In genomic region chr16:84585472-84585871, GRCh38 we compare ENCODE assay signal across 21 cellular contexts. TPM values are rescaled to one million over a fixed set of nuclear protein-coding genes. Genes with fewer than 3 reads are reported as not detected.
DNase-seq lines count a peak whose midpoint lies in the region; ATAC-seq and TF ChIP-seq lines count a peak whose summit lies in the region.
"Had no signal": no experiment of that assay in that cellular context is flagged by ENCODE, and none has a peak within 500 bp of the region (broad histone marks: within the 10 kb centered on the region; RNA-seq: fewer than 3 reads in every experiment).

No MANE protein-coding gene starts in this region.

- no peak overlapping the region for H2BK5ac ChIP-seq in H9 (ENCODE audit: insufficient read length, low read length)

- no peak overlapping the region for H3K18ac ChIP-seq in H9 (ENCODE audit: insufficient read length, low read depth, low read length)

- no peaks in the 10 kb centered on the region for H3K9me3 Mint-ChIP-seq in H9
- H3K9me3 Mint-ChIP-seq in activated T-helper 17 cell treated with anti-CD3 and anti-CD28 coated beads, Interleukin-2, amount 50 U/mL, for 72 hours: no peaks in the 10 kb centered on the region

- H3K79me1 ChIP-seq in H9 (ENCODE audit: insufficient read depth, low read depth, low read length, poor library complexity, severe bottlenecking): no peaks in the 10 kb centered on the region

- no peak for TF ChIP-seq EP300 in neural cell (conservative IDR thresholded peaks at IDR 0.05; ENCODE audit: poor library complexity, severe bottlenecking)

- H3K9me3 ChIP-seq in DOHH2 (ENCODE audit: control insufficient read depth, insufficient read depth, low read length): no peaks in the 10 kb centered on the region
- H3K9me3 ChIP-seq in H9 (ENCODE audit: control insufficient read depth, low read depth, low read length): no peaks in the 10 kb centered on the region
- H3K9me3 ChIP-seq in neural cell (ENCODE audit: low read length): no peaks in the 10 kb centered on the region
- H3K9me3 ChIP-seq: gastrocnemius medialis, tibial nerve had no signal

- no CpG with 5 or more reads among the region's 6 CpGs for WGBS in H9 (ENCODE audit: extremely low coverage, insufficient read length, low lambda C conversion rate)

- no peaks in the 10 kb centered on the region for H3K27me3 Mint-ChIP-seq in H9 (ENCODE audit: low read depth)
- no peaks in the 10 kb centered on the region for H3K27me3 Mint-ChIP-seq in activated T-helper 17 cell treated with anti-CD3 and anti-CD28 coated beads, Interleukin-2, amount 50 U/mL, for 72 hours
- H3K27me3 Mint-ChIP-seq: progenitor cell of endocrine pancreas had no signal

- H2BK120ac ChIP-seq in H9 (ENCODE audit: low read depth, low read length, poor library complexity, severe bottlenecking): no peak overlapping the region

- H4K91ac ChIP-seq in H9 (ENCODE audit: insufficient read length, low read depth, low read length): no peak overlapping the region

- H3K79me2 ChIP-seq in DOHH2 (ENCODE audit: control insufficient read depth, low read length) (peaks cover 57% of the 10 kb centered on the region), H9 (ENCODE audit: insufficient read depth, low read length) (no peaks in the 10 kb centered on the region), neural cell (replicated peaks; ENCODE audit: insufficient read depth, low read length) (peaks cover 7% of the 10 kb centered on the region)

- no peak overlapping the region for H2BK20ac ChIP-seq in H9 (ENCODE audit: low read depth, low read length, poor library complexity, severe bottlenecking)

- H3K9ac ChIP-seq in H9 (ENCODE audit: extremely low read depth, insufficient read length, low read length) (no peak overlapping the region), neural cell (ENCODE audit: low read length) (peak overlapping the region; percentile 38)

- TF ChIP-seq RAD21 in neural cell (conservative IDR thresholded peaks at IDR 0.05): no peak

- no peaks in the 10 kb centered on the region for H3K27me3 ChIP-seq in DOHH2 (ENCODE audit: control insufficient read depth, low read length)
- H3K27me3 ChIP-seq in H9 (ENCODE audit: insufficient read depth, low read length): no peaks in the 10 kb centered on the region
- H3K27me3 ChIP-seq in neural cell (ENCODE audit: insufficient read depth, low read depth, low read length): no peaks in the 10 kb centered on the region
- H3K27me3 ChIP-seq: gastrocnemius medialis, tibial nerve had no signal

- TF ChIP-seq CTCF in DOHH2 (IDR thresholded peaks at IDR 0.05; ENCODE audit: low read depth, low read length, poor library complexity, severe bottlenecking) (no peak), H9 (conservative IDR thresholded peaks at IDR 0.05) (no peak), neural cell (IDR thresholded peaks at IDR 0.05; ENCODE audit: poor library complexity, severe bottlenecking) (no peak)

- H3K4ac ChIP-seq in H9 (ENCODE audit: low read depth, low read length): no peak overlapping the region

- no peak overlapping the region for H2AFZ ChIP-seq in H9 (ENCODE audit: low read length)
- H2AFZ ChIP-seq in neural cell (ENCODE audit: low read depth, low read length): peak overlapping the region; percentile 40

- H3K27ac Mint-ChIP-seq in H9: no peak overlapping the region
- peak overlapping the region; percentile 45 for H3K27ac Mint-ChIP-seq in activated T-helper 17 cell treated with anti-CD3 and anti-CD28 coated beads, Interleukin-2, amount 50 U/mL, for 72 hours
- H3K27ac Mint-ChIP-seq: progenitor cell of endocrine pancreas had no signal

- H2BK15ac ChIP-seq in H9 (ENCODE audit: low read depth, low read length): no peak overlapping the region

- H4K5ac ChIP-seq in H9 (ENCODE audit: insufficient read length, low read depth, low read length): no peak overlapping the region

- H4K20me1 ChIP-seq in DOHH2 (ENCODE audit: control insufficient read depth, insufficient read depth, low read depth, low read length) (peaks cover 9% of the 10 kb centered on the region; the same call in 1 of the 2 replicates), H9 (ENCODE audit: control insufficient read depth, insufficient read depth, insufficient read length) (no peaks in the 10 kb centered on the region), neural cell (ENCODE audit: insufficient read depth) (no peaks in the 10 kb centered on the region)

- H3K27ac ChIP-seq in DOHH2 (ENCODE audit: low read depth, low read length) (no peak overlapping the region), H9 (ENCODE audit: insufficient read length, low read depth, low read length) (no peak overlapping the region), neural cell (ENCODE audit: low read length) (peak overlapping the region; percentile 75)
- H3K27ac ChIP-seq: gastrocnemius medialis, WERI-Rb-1 had no signal

- ATAC-seq in activated T-helper 17 cell treated with anti-CD3 and anti-CD28 coated beads, Interleukin-2, amount 50 U/mL, for 72 hours (replicated peaks): no peak
- ATAC-seq in GM21423 (IDR thresholded peaks at IDR 0.05; ENCODE audit: unreplicated experiment): no peak

- H3K23me2 ChIP-seq in H9 (ENCODE audit: insufficient read length, low read depth, low read length, poor library complexity, severe bottlenecking): no peaks in the 10 kb centered on the region

- no peak overlapping the region for H3K4me3 Mint-ChIP-seq in H9
- no peak overlapping the region for H3K4me3 Mint-ChIP-seq in activated T-helper 17 cell treated with anti-CD3 and anti-CD28 coated beads, Interleukin-2, amount 50 U/mL, for 72 hours

- no peak overlapping the region for H3K56ac ChIP-seq in H9 (ENCODE audit: insufficient read length, low read depth, low read length)

- H3K4me1 Mint-ChIP-seq in H9: peaks cover 17 to 20% of the 10 kb centered on the region in 2 experiments
- peaks cover 7% of the 10 kb centered on the region for H3K4me1 Mint-ChIP-seq in activated T-helper 17 cell treated with anti-CD3 and anti-CD28 coated beads, Interleukin-2, amount 50 U/mL, for 72 hours

- H3K4me3 ChIP-seq in DOHH2 (ENCODE audit: low read length) (no peak overlapping the region), neural cell (ENCODE audit: low read length) (peak overlapping the region; percentile 30)
- H3K4me3 ChIP-seq: gastrocnemius medialis, tibial nerve had no signal

- H3K36me3 Mint-ChIP-seq in H9 (ENCODE audit: insufficient read depth in 1 of 3, low read depth in 3 of 3): peaks cover 4 to 13% (median 8%) of the 10 kb centered on the region in 3 experiments; a peak in 5 of 7 replicates
- peaks cover 77% of the 10 kb centered on the region for H3K36me3 Mint-ChIP-seq in activated T-helper 17 cell treated with anti-CD3 and anti-CD28 coated beads, Interleukin-2, amount 50 U/mL, for 72 hours (ENCODE audit: low read depth)

- H3K4me1 ChIP-seq in DOHH2 (ENCODE audit: control insufficient read depth, low read length) (peaks cover 19% of the 10 kb centered on the region), H9 (ENCODE audit: insufficient read depth, low read length) (no peaks in the 10 kb centered on the region)
- H3K4me1 ChIP-seq: gastrocnemius medialis had no signal

- H4K8ac ChIP-seq in H9 (replicated peaks; ENCODE audit: insufficient read length, low read depth, low read length): no peak overlapping the region

- no peak overlapping the region for H3T11ph ChIP-seq in H9 (ENCODE audit: low read length)

- H3K23ac ChIP-seq in H9 (ENCODE audit: insufficient read length, low read depth, low read length): no peak overlapping the region

- H2BK12ac ChIP-seq in H9 (ENCODE audit: insufficient read length, low read depth, low read length): no peak overlapping the region

- H3K4me2 ChIP-seq in DOHH2 (ENCODE audit: low read length) (peak overlapping the region; percentile 57; the same call in 1 of the 2 replicates), H9 (ENCODE audit: insufficient read depth, insufficient read length, low read length) (no peak overlapping the region), neural cell (ENCODE audit: low read length) (no peak overlapping the region)

- H3K14ac ChIP-seq in H9 (ENCODE audit: insufficient read depth, low read length): no peak overlapping the region

- peak; percentile 22 for DNase-seq in H9
- no peak for DNase-seq in NCI-H187 treated with DMSO at 0.1 percent for 48 hours (lab: John Stamatoyannopoulos, UW)
- DNase-seq in AG20443 (ENCODE audit: low spot score): no peak
- DNase-seq: activated gamma-delta T cell; AML-193; gastrocnemius medialis; Kasumi-1; mammary epithelial cell; NCI-H1092; NCI-H2107; Right ventricle myocardium superior; stimulated activated CD4-positive, alpha-beta T cell treated with anti-CD3 and anti-CD28 coated beads, Interleukin-1b, Interleukin-23, amount 100 ng/mL, for 48 hours; stimulated activated naive CD4-positive, alpha-beta T cell treated with Interleukin-2 at 50 U/mL for 16 hours; T-helper 1 cell had no signal

- no peaks in the 10 kb centered on the region for H3K9me2 ChIP-seq in DOHH2 (replicated peaks; ENCODE audit: control insufficient read depth, low read length)
- no peaks in the 10 kb centered on the region for H3K9me2 ChIP-seq in neural cell (ENCODE audit: insufficient read depth, low read length)

- no peak overlapping the region for H2AK5ac ChIP-seq in H9 (ENCODE audit: insufficient read length, low read length)

- H3K36me3 ChIP-seq in DOHH2 (ENCODE audit: control insufficient read depth, low read length): peaks cover 60% of the 10 kb centered on the region
- H3K36me3 ChIP-seq in neural cell (ENCODE audit: insufficient read depth, low read length): peaks cover 9% of the 10 kb centered on the region
- H3K36me3 ChIP-seq: gastrocnemius medialis, WERI-Rb-1 had no signal

- H3F3A ChIP-seq in DOHH2 (ENCODE audit: control insufficient read depth, insufficient read depth) (peaks cover 4% of the 10 kb centered on the region), neural cell (ENCODE audit: insufficient read depth, low read length, poor library complexity, severe bottlenecking) (no peaks in the 10 kb centered on the region)

TF ChIP-seq in neural cell, 6 proteins besides CTCF, POLR2A, EP300 and RAD21 (continues in another document):
- TF ChIP-seq TAF1 (IDR thresholded peaks at IDR 0.05; ENCODE audit: low read depth): no peak

RNA-seq across cellular contexts. Expression of gene COTL1, which starts 32.4 kb away (rescaled TPM):
- total RNA-seq in H9 (2021): 81.4 and 88.6 TPM in 2 replicates
- 100 to 1,000 TPM; 250 to 505 TPM for total RNA-seq in activated T-helper 17 cell treated with anti-CD3 and anti-CD28 coated beads, Interleukin-2, amount 50 U/mL, for 72 hours
- 86.6 and 91.2 TPM in 2 replicates for polyA plus RNA-seq in neural cell
- polyA minus RNA-seq in neural cell: 70.0 and 73.5 TPM in 2 replicates
